Comparison of ENCODE assay signal across 8 cellular contexts in the genomic region with DNA sequence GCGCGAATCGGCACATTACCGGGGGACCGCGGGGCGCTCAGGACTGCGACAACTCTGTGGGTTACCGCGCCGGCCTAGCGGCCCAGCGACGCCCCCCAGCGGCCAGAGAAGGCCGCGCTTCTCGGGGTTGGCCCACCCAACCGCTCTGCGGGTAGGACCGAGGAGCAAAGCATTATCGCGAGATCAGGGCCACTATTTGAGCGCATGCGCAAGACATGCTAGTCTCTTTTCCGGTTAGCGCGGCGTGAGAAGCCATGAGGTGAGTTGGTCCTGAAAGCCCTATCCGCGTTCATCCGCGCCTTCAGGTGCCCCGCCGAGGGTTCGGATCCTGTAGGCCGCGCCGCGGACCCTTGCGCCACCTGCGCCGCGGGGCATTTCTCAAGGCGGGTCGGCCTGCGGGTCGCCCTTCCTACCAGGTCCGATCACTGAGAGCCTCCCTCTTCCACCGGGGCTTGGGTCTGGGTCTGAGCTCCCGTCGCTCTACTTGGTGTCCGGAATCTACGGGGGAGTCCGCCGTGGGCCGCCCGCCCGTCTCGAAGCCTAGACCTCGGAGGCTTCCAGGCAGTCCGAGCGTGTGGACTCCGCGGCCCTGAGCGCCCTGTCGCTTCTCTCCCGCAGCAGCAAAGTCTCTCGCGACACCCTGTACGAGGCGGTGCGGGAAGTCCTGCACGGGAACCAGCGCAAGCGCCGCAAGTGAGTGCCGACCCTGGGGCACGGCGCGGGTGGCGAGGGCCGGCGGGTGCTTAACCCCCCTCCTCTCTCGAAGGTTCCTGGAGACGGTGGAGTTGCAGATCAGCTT. TPM values are rescaled to one million over a fixed set of nuclear protein-coding genes. Genes with fewer than 3 reads are reported as not detected.
A peak's percentile ranks its signal among the peaks of the same experiment; 100 is the strongest.
DNase-seq lines count a peak whose midpoint lies in the region; ATAC-seq and TF ChIP-seq lines count a peak whose summit lies in the region.

TSS of gene RPL10A (plus strand) at position 221 of the 799 bp plus-strand sequence. CDS start at position 255, 34 bp downstream.

- H3K9me3 Mint-ChIP-seq in activated CD4-positive, alpha-beta T cell treated with anti-CD3 and anti-CD28 coated beads for 36 hours (ENCODE audit: low read depth) = no peaks in the 10 kb centered on the region

- DNase-seq in Ammon's horn (ENCODE audit: low spot score) = peak; percentile 98
- peak; percentile 99 for DNase-seq in NCI-H510A treated with DMSO at 0.1 percent for 48 hours (lab: John Stamatoyannopoulos, UW)
- DNase-seq in activated CD4-positive, alpha-beta T cell treated with anti-CD3 and anti-CD28 coated beads for 36 hours = peak; percentile 97
- DNase-seq in choroid plexus epithelial cell (ENCODE audit: low read depth) = peak; percentile 98
- peak; percentile 91 to 97 for DNase-seq in stimulated activated CD4-positive, alpha-beta T cell treated with anti-CD3 and anti-CD28 coated beads, Interleukin-1b, Interleukin-23, amount 100 ng/mL, for 4 hours (ENCODE audit: low read depth in 2 of 2)

- TF ChIP-seq CTCF in choroid plexus epithelial cell (conservative IDR thresholded peaks at IDR 0.05; ENCODE audit: low read depth, low read length) = peak; percentile 89

- H3K36me3 Mint-ChIP-seq in activated CD4-positive, alpha-beta T cell treated with anti-CD3 and anti-CD28 coated beads for 36 hours (ENCODE audit: low read depth) = peaks cover 64% of the 10 kb centered on the region

- peaks cover 43% of the 10 kb centered on the region for H3K4me1 Mint-ChIP-seq in activated CD4-positive, alpha-beta T cell treated with anti-CD3 and anti-CD28 coated beads for 36 hours

- H3K27ac Mint-ChIP-seq in activated CD4-positive, alpha-beta T cell treated with anti-CD3 and anti-CD28 coated beads for 36 hours = peak within 1 kb of the TSS; percentile 98

- peak within 1 kb of the TSS; percentile 99 for H3K4me3 ChIP-seq in choroid plexus epithelial cell (ENCODE audit: low read depth, low read length)

- intact Hi-C loops in activated CD4-positive, alpha-beta T cell treated with anti-CD3 and anti-CD28 coated beads for 36 hours (cut with DNase I, micrococcal nuclease) = loop anchor here (1.0 to 5.0 kb wide), 11 partner anchors 16 to 580 kb away; partner anchors contain the start of genes FANCE (in 2 of the 2), PPARD (in 2 of the 2), ANKS1A (in 1 of the 2) and ARMC12 (in 1 of the 2)

- H3K27me3 ChIP-seq in layer of hippocampus (ENCODE audit: control insufficient read depth, insufficient read depth, low read length) = no peaks in the 10 kb centered on the region

- ATAC-seq in GM19043 (IDR thresholded peaks at IDR 0.05; ENCODE audit: low read depth, unreplicated experiment) = peak; percentile 74
- ATAC-seq in HG03378 (IDR thresholded peaks at IDR 0.05; ENCODE audit: unreplicated experiment) = peak; percentile 83
- ATAC-seq in activated CD4-positive, alpha-beta T cell treated with anti-CD3 and anti-CD28 coated beads for 36 hours = peak; percentile 87

- H3K27me3 Mint-ChIP-seq in activated CD4-positive, alpha-beta T cell treated with anti-CD3 and anti-CD28 coated beads for 36 hours = no peaks in the 10 kb centered on the region

- H3K27ac ChIP-seq in layer of hippocampus (ENCODE audit: low read depth, low read length) = peak within 1 kb of the TSS; percentile 83

- POLR2A ChIA-PET in activated CD4-positive, alpha-beta T cell treated with anti-CD3 and anti-CD28 coated beads for 36 hours (lab: Charles Lee) = interaction anchor here (0.5 to 1.5 kb wide), 5 partner anchors 8 to 126 kb away, joined by 3 to 7 read pairs (median 5); partner anchors contain the start of genes FANCE and PPARD

- CTCF ChIA-PET in activated CD4-positive, alpha-beta T cell treated with anti-CD3 and anti-CD28 coated beads for 36 hours (lab: Charles Lee) = interaction anchor here (0.7 to 3.9 kb wide), 11 partner anchors 12 to 209 kb away, joined by 3 to 38 read pairs (median 5); partner anchors contain the start of genes FANCE, PPARD and ZNF76

- peak within 1 kb of the TSS; percentile 93 for H3K4me3 Mint-ChIP-seq in activated CD4-positive, alpha-beta T cell treated with anti-CD3 and anti-CD28 coated beads for 36 hours

RNA-seq across cellular contexts. Expression of gene RPL10A, which starts in this region (rescaled TPM):
- total RNA-seq in activated CD4-positive, alpha-beta T cell treated with anti-CD3 and anti-CD28 coated beads for 36 hours = 1,000 to 10,000 TPM; 1,952 to 2,334 TPM

Comparison
In these comparisons a context has a peak if more than half of its experiments do, and no peak if none do; other contexts are left out.
1. Peak in every context shown above with its lines: DNase-seq, ATAC-seq, H3K4me3 ChIP-seq and H3K27ac ChIP-seq.